Comparison of ENCODE assay signal across 8 cellular contexts in the genomic region with DNA sequence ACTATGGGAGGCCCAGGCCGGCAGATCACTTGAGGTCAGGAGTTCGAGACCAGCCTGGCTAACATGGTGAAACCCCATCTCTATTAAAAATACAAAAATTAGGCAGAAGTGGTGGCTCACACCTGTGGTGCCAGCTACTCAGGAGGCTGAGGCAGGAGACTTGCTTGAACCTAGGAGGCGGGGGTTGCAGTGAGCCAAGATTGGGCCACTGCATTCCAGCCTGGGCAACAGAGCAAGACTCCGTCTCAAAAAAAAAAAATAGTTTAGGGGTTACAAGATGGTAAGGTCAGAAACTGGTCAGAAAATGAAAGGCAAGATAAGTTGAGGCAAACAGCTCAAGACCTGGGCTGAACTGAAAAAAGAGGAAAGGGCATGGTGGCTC. TPM values are rescaled to one million over a fixed set of nuclear protein-coding genes. Genes with fewer than 3 reads are reported as not detected.
DNase-seq lines count a peak whose midpoint lies in the region; ATAC-seq, FAIRE-seq and TF ChIP-seq lines count a peak whose summit lies in the region.
"Not testable (repeated sequence)": the region's sequence is repeated elsewhere in the genome, so short reads cannot be mapped to it uniquely, and the experiment has no call there.

No MANE protein-coding gene starts in this region.

- peak overlapping the region; percentile 75 for H3K27ac Mint-ChIP-seq in T-helper 17 cell

- H3K4me2 ChIP-seq in K562 (ENCODE audit: insufficient read depth, low read length) = peak overlapping the region; percentile 44; the same call in 1 of the 2 replicates
- not testable (repeated sequence) for H3K4me2 ChIP-seq in HepG2 (ENCODE audit: low read depth, low read length); parathyroid adenoma (ENCODE audit: low read length)

- H3K27me3 ChIP-seq in K562 (ENCODE audit: control insufficient read depth in 2 of 2, insufficient read depth in 2 of 2, low read length in 2 of 2); cardiac muscle cell; HepG2 (ENCODE audit: control insufficient read depth in 1 of 2, insufficient read depth in 2 of 2, low read length in 2 of 2); parathyroid adenoma (ENCODE audit: control insufficient read depth, insufficient read depth, low read length); suprapubic skin: not testable (repeated sequence)

- WGBS in K562 (ENCODE audit: insufficient coverage, low coverage, missing lambda C conversion rate) = 54% methylated on average over 3 of the region's 4 CpGs
- 76% methylated on average over 3 of the region's 4 CpGs for WGBS in HepG2 (ENCODE audit: low lambda C conversion rate)
- WGBS in suprapubic skin = 82% methylated on average over 4 of the region's 4 CpGs

- in situ Hi-C loops in K562 (cut with MboI); HepG2 (cut with HindIII; ENCODE audit: extremely low pct_ligation_motif_present, low pct_unique_long_range_greater_than_20kb): not testable (repeated sequence)

- TF ChIP-seq CTCF in C4-2B (conservative IDR thresholded peaks at IDR 0.05); HEK293 (tag by site-specific recombination; IDR thresholded peaks at IDR 0.05); K562 (IDR thresholded peaks at IDR 0.05 in 2 of 3, conservative IDR thresholded peaks at IDR 0.05 in 1 of 3; ENCODE audit: insufficient read depth in 2 of 3, low read depth in 1 of 3, low read length in 3 of 3); cardiac muscle cell (IDR thresholded peaks at IDR 0.05; ENCODE audit: low read depth, low read length); HepG2 (CRISPR knock-in tag; IDR thresholded peaks at IDR 0.05); parathyroid adenoma (IDR thresholded peaks at IDR 0.05); suprapubic skin (IDR thresholded peaks at IDR 0.05): not testable (repeated sequence)

- H3K4me3 Mint-ChIP-seq in T-helper 17 cell = not testable (repeated sequence)

- H3K36me3 Mint-ChIP-seq in T-helper 17 cell (ENCODE audit: low read depth) = not testable (repeated sequence)

- ATAC-seq in T-helper 17 cell = peak; percentile 20
- not testable (repeated sequence) for ATAC-seq in K562
- ATAC-seq in HepG2 = peak; percentile 14; the same call in 2 of the 3 replicates

- intact Hi-C loops in K562 (cut with micrococcal nuclease) (loop anchor here (2.0 kb wide), 1 partner anchor 19 kb away; no protein-coding TSS in a partner anchor), HepG2 (cut with micrococcal nuclease; ENCODE audit: unreplicated experiment) (loop anchor here (1.0 kb wide), 1 partner anchor 19 kb away; no protein-coding TSS in a partner anchor)

- H2AFZ ChIP-seq in K562 (ENCODE audit: low read depth, low read length) = peak overlapping the region; percentile 33; the same call in 1 of the 2 replicates
- H2AFZ ChIP-seq in HepG2 (ENCODE audit: low read length); parathyroid adenoma: not testable (repeated sequence)

- not testable (repeated sequence) for H3K9ac ChIP-seq in K562 (ENCODE audit: insufficient read depth in 1 of 2, low read depth in 2 of 2, low read length in 2 of 2); parathyroid adenoma
- H3K9ac ChIP-seq in HepG2 (ENCODE audit: insufficient read depth, low read depth, low read length) = peak overlapping the region; percentile 39; the same call in 1 of the 2 replicates

- not testable (repeated sequence) for H3K9me1 ChIP-seq in K562 (ENCODE audit: control insufficient read depth, insufficient read depth, low read length)

- H3K79me2 ChIP-seq in K562 (ENCODE audit: control insufficient read depth, insufficient read depth, low read length); HepG2 (ENCODE audit: insufficient read depth, low read length); parathyroid adenoma: not testable (repeated sequence)

- not testable (repeated sequence) for DNase-seq in T-helper 17 cell; K562 (ENCODE audit: extremely low read depth in 1 of 4, low spot score in 3 of 4); cardiac muscle cell (ENCODE audit: low read depth in 1 of 2, low spot score in 1 of 2); HepG2 (ENCODE audit: low spot score); suprapubic skin (ENCODE audit: low spot score in 2 of 2)

- H3K27ac ChIP-seq in C4-2B (peak overlapping the region; percentile 82), HEK293 (ENCODE audit: extremely low read depth, low read depth, low read length) (peak overlapping the region; percentile 6), K562 (ENCODE audit: extremely low read depth, low read depth, low read length) (peak overlapping the region; percentile 70; the same call in 2 of the 3 replicates), cardiac muscle cell (peak overlapping the region; percentile 18), HepG2 (ENCODE audit: extremely low read length, insufficient read depth, low read length) (peak overlapping the region; percentile 80), parathyroid adenoma (peak overlapping the region; percentile 73), suprapubic skin (peak overlapping the region; percentile 41)

- CTCF ChIA-PET in HEK293 (lab: Yijun Ruan, JAX) = interaction anchor here (2.3 kb wide), 1 partner anchor 26 kb away, joined by 9 read pairs; no protein-coding TSS in a partner anchor
- CTCF ChIA-PET in K562 (lab: Yijun Ruan, JAX; ENCODE audit: low intra/inter-chr PET ratio); HepG2 (lab: Yijun Ruan, JAX; ENCODE audit: low intra/inter-chr PET ratio, low total read pairs): not testable (repeated sequence)

- not testable (repeated sequence) for H4K20me1 ChIP-seq in K562 (replicated peaks; ENCODE audit: control insufficient read depth, insufficient read depth, low read length); HepG2 (ENCODE audit: insufficient read depth, low read length)

- H3K4me1 ChIP-seq in HEK293 (ENCODE audit: control insufficient read depth, insufficient read depth, low read length); cardiac muscle cell (ENCODE audit: low read depth); parathyroid adenoma; suprapubic skin: not testable (repeated sequence)
- peaks cover 0 to 21% of the 10 kb centered on the region in 2 experiments; a peak in 3 of 5 replicates for H3K4me1 ChIP-seq in K562 (replicated peaks in 1 of 2; ENCODE audit: control insufficient read depth in 2 of 2, insufficient read depth in 2 of 2, low read length in 2 of 2)
- peaks cover 51% of the 10 kb centered on the region for H3K4me1 ChIP-seq in HepG2 (ENCODE audit: insufficient read depth, low read length)

- TF ChIP-seq RAD21 in K562 (CRISPR knock-in tag; conservative IDR thresholded peaks at IDR 0.05 in 1 of 2, IDR thresholded peaks at IDR 0.05 in 1 of 2); HepG2 (CRISPR knock-in tag; IDR thresholded peaks at IDR 0.05): not testable (repeated sequence)

- not testable (repeated sequence) for H3K4me1 Mint-ChIP-seq in T-helper 17 cell

- TF ChIP-seq POLR2A in K562 (conservative IDR thresholded peaks at IDR 0.05); HepG2 (IDR thresholded peaks at IDR 0.05; ENCODE audit: insufficient read depth in 1 of 2, low read depth in 2 of 2, low read length in 2 of 2); suprapubic skin (IDR thresholded peaks at IDR 0.05): not testable (repeated sequence)

- POLR2A ChIA-PET in HEK293 (lab: Yijun Ruan, JAX) = not testable (repeated sequence)
- POLR2A ChIA-PET in K562 (lab: Yijun Ruan, JAX) = interaction anchor here (0.5 to 1.3 kb wide), 4 partner anchors 11 to 106 kb away, joined by 3 to 4 read pairs (median 3); no protein-coding TSS in a partner anchor
- POLR2A ChIA-PET in HepG2 (lab: Yijun Ruan, JAX) = interaction anchor here (1.1 to 4.1 kb wide), 4 partner anchors 20 to 26 kb away, joined by 3 to 27 read pairs (median 6); no protein-coding TSS in a partner anchor

- TF ChIP-seq EP300 in K562 (IDR thresholded peaks at IDR 0.05; ENCODE audit: low read length); HepG2 (IDR thresholded peaks at IDR 0.05; ENCODE audit: low read depth in 2 of 2, low read length in 2 of 2); HepG2 (CRISPR knock-in tag; IDR thresholded peaks at IDR 0.05; ENCODE audit: borderline replicate concordance); suprapubic skin (IDR thresholded peaks at IDR 0.05): not testable (repeated sequence)

- BruUV-seq in K562 (replicated peaks; lab: Mats Ljungman, UMichigan); HepG2 (replicated peaks; lab: Mats Ljungman, UMichigan): not testable (repeated sequence)

- H3K4me3 ChIP-seq in HEK293 (ENCODE audit: low read depth, low read length); K562; cardiac muscle cell; HepG2 (replicated peaks in 1 of 3; ENCODE audit: insufficient read depth in 1 of 3, low read depth in 2 of 3, low read length in 3 of 3); parathyroid adenoma (ENCODE audit: low read depth, low read length); suprapubic skin: not testable (repeated sequence)

- FAIRE-seq in K562 (lab: Jason Lieb, UNC); HepG2 (lab: Jason Lieb, UNC): not testable (repeated sequence)

- not testable (repeated sequence) for H3K27me3 Mint-ChIP-seq in T-helper 17 cell

- not testable (repeated sequence) for H3K36me3 ChIP-seq in HEK293 (ENCODE audit: control insufficient read depth in 2 of 2, insufficient read depth in 1 of 2, low read length in 2 of 2); K562 (ENCODE audit: control insufficient read depth, insufficient read depth, low read length); cardiac muscle cell; HepG2 (replicated peaks in 1 of 2; ENCODE audit: control insufficient read depth in 1 of 2, insufficient read depth in 2 of 2, low read length in 2 of 2); parathyroid adenoma (ENCODE audit: control insufficient read depth, insufficient read depth, low read length); suprapubic skin

- H3K9me3 ChIP-seq in HEK293 (ENCODE audit: control insufficient read depth, insufficient read depth, low read depth, low read length); T-helper 17 cell (ENCODE audit: control insufficient read depth, low read length, poor library complexity, severe bottlenecking); K562 (replicated peaks; ENCODE audit: control insufficient read depth, insufficient read depth, low read depth, low read length); cardiac muscle cell (ENCODE audit: low read depth); HepG2 (ENCODE audit: low read length); parathyroid adenoma (ENCODE audit: control insufficient read depth, low read length); suprapubic skin: not testable (repeated sequence)

RNA-seq across cellular contexts. Expression of a gene that starts 55.9 kb away (rescaled TPM):
- total RNA-seq in T-helper 17 cell (10 to 100 TPM; 24.7 to 27.3 TPM), K562 (2014; rRNA removed) (24.2 and 32.3 TPM in 2 replicates), K562 (2014; rRNA removed; fragmentation: Illumina TruSeq; extraction: Trizol) (28.9 and 29.9 TPM in 2 replicates), K562 (2015; rRNA removed; fragmentation: Illumina TruSeq; extraction: Trizol) (34.6 and 40.5 TPM in 2 replicates), K562 (2021) (25.3 and 25.7 TPM in 2 replicates), cardiac muscle cell (24.7 and 39.0 TPM in 2 replicates), HepG2 (2016; rRNA removed; fragmentation: Illumina TruSeq; extraction: Trizol) (29.5 and 53.0 TPM in 2 replicates), suprapubic skin (10 to 100 TPM; 20.9 to 27.6 (median 24.4) TPM)
- total RNA-seq in K562 (2011; cell fraction: chromatin; rRNA removed; ENCODE audit: low replicate concordance) = 25.7 and 40.0 TPM in 2 replicates
- 6.8 and 10.0 TPM in 2 replicates for total RNA-seq in K562 (2011; cell fraction: nucleolus; rRNA removed)
- 13.1 and 27.8 TPM in 2 replicates for total RNA-seq in K562 (2011; cell fraction: nucleoplasm; rRNA removed)
- polyA plus RNA-seq in K562 (2011; rRNA removed) (18.3 and 20.3 TPM in 2 replicates), K562 (2014; fragmentation: Illumina TruSeq; extraction: Trizol) (12.3 and 13.6 TPM in 2 replicates), K562 (2014; fragmentation: Nextera tagmentation; extraction: Ambion mirVana) (1 to 10 TPM; 5.7 to 5.9 TPM), K562 (2014; rRNA removed) (19.8 and 20.0 TPM in 2 replicates), cardiac muscle cell (4.9 and 7.2 TPM in 2 replicates), HepG2 (2011; rRNA removed) (10.1 and 12.9 TPM in 2 replicates)
- polyA plus RNA-seq in K562 (2011; cell fraction: cytosol; rRNA removed) = 3.2 and 7.3 TPM in 2 replicates
- 6.8 and 7.1 TPM in 2 replicates for polyA plus RNA-seq in K562 (2011; cell fraction: nucleus; rRNA removed)
- 11.5 and 16.5 TPM in 2 replicates for polyA plus RNA-seq in K562 (2012)
- polyA minus RNA-seq in K562 (2011; rRNA and poly(A)+ RNA removed) = 15.3 and 26.8 TPM in 2 replicates
- 13.2 and 15.3 TPM in 2 replicates for polyA minus RNA-seq in K562 (2011; cell fraction: cytosol; rRNA and poly(A)+ RNA removed)
- polyA minus RNA-seq in K562 (2011; cell fraction: nucleus; rRNA and poly(A)+ RNA removed) = 5.0 and 7.6 TPM in 2 replicates
- 6.8 and 12.3 TPM in 2 replicates for total RNA-seq in HepG2 (2016; cell fraction: cytosol; rRNA removed; fragmentation: Illumina TruSeq; extraction: Trizol; ENCODE audit: low read depth)
- total RNA-seq in HepG2 (2016; cell fraction: insoluble cytoplasmic fraction; rRNA removed; fragmentation: Illumina TruSeq; extraction: Trizol) = 28.7 and 48.6 TPM in 2 replicates
- 13.6 and 23.0 TPM in 2 replicates for total RNA-seq in HepG2 (2016; cell fraction: membrane; rRNA removed; fragmentation: Illumina TruSeq; extraction: Trizol)
- total RNA-seq in HepG2 (2016; cell fraction: nucleus; rRNA removed; fragmentation: Illumina TruSeq; extraction: Trizol) = 21.6 and 21.7 TPM in 2 replicates
- polyA plus RNA-seq in HepG2 (2011; cell fraction: cytosol; rRNA removed) = 5.9 and 6.5 TPM in 2 replicates
- polyA plus RNA-seq in HepG2 (2011; cell fraction: nucleus; rRNA removed) = 5.7 and 6.6 TPM in 2 replicates
- 8.7 and 9.1 TPM in 2 replicates for polyA plus RNA-seq in HepG2 (2012)
- 2.9 and 3.8 TPM in 2 replicates for polyA plus RNA-seq in HepG2 (2016; cell fraction: cytosol; fragmentation: Illumina TruSeq; extraction: Trizol; ENCODE audit: low read depth)
- 17.7 and 18.6 TPM in 2 replicates for polyA plus RNA-seq in HepG2 (2016; cell fraction: insoluble cytoplasmic fraction; fragmentation: Illumina TruSeq; extraction: Trizol; ENCODE audit: low read depth)
- polyA plus RNA-seq in HepG2 (2016; cell fraction: membrane; fragmentation: Illumina TruSeq; extraction: Trizol; ENCODE audit: low read depth) = 3.7 and 4.0 TPM in 2 replicates
- 18.5 and 21.5 TPM in 2 replicates for polyA plus RNA-seq in HepG2 (2016; cell fraction: nucleus; fragmentation: Illumina TruSeq; extraction: Trizol; ENCODE audit: insufficient read depth, low read depth)
- 8.4 and 14.4 TPM in 2 replicates for polyA minus RNA-seq in HepG2 (2011; rRNA and poly(A)+ RNA removed; ENCODE audit: low replicate concordance)
- 13.2 and 19.9 TPM in 2 replicates for polyA minus RNA-seq in HepG2 (2011; cell fraction: cytosol; rRNA and poly(A)+ RNA removed)
- 16.2 and 17.1 TPM in 2 replicates for polyA minus RNA-seq in HepG2 (2011; cell fraction: nucleus; rRNA and poly(A)+ RNA removed)

Comparison
In these comparisons a context has a peak if more than half of its experiments do, and no peak if none do; other contexts are left out.
1. H3K27ac ChIP-seq: peak in every context shown above with its lines; median percentile 82 in C4-2B; 80 in HepG2; 73 in parathyroid adenoma; 70 in K562; 41 in suprapubic skin; 18 in cardiac muscle cell; 6 in HEK293.